In the genomic region with DNA sequence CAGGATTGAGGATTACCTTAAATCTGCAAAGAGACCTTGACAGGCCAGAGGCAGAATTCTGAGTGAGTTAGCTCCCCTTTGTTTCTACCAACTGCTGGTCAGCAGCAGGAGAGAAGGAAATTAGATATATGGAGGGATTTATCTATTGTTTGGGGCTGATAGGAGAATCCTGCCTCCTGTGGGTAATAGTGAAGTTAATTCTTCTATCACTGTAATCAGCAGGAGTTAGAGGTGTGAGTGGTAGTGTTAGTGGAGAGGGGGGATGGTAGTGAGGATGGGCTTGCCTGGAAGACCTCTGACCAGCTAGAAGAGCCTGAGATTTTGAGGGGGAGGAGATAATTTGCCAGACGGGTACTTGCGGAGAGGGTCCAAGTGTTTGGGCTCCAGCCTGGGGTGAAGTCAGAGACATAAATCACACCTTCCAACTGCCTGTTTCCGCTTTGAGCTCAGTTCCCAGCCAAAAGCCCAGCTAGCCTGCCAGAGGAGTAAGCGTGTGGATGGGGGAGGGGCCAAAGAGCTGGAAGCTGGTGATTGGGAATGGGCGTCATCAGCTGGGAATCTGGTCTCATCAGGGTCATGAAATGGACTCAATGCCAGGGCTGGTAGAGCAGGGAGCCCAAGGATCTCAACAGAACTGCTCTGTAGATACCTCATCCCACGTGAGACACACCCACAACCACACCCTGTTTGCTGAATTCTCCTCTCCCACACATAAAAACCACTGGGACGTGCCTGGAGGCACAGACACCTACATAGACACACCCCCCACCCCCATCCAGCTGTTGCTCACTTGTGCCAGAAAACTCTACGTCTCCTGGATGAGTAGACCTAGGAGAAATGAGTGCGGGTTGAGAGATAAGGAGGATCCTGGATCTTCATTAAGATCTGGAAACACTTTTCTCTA, we compare ENCODE assay signal across 9 cellular contexts. TPM values are rescaled to one million over a fixed set of nuclear protein-coding genes. Genes with fewer than 3 reads are reported as not detected.
A peak's percentile ranks its signal among the peaks of the same experiment; 100 is the strongest.
DNase-seq lines count a peak whose midpoint lies in the region; ATAC-seq and TF ChIP-seq lines count a peak whose summit lies in the region.
"Had no signal": no experiment of that assay in that cellular context is flagged by ENCODE, and none has a peak within 500 bp of the region (broad histone marks: within the 10 kb centered on the region; RNA-seq: fewer than 3 reads in every experiment).

No MANE protein-coding gene starts in this region.

- H3K9me3 ChIP-seq in A673 (ENCODE audit: low read depth, low read length, poor library complexity, severe bottlenecking) (no peaks in the 10 kb centered on the region), mucosa of descending colon (no peaks in the 10 kb centered on the region)

- ATAC-seq in mucosa of descending colon (peak; percentile 46), HG02642 (IDR thresholded peaks at IDR 0.05; ENCODE audit: poor library complexity, unreplicated experiment) (no peak), GM19023 (IDR thresholded peaks at IDR 0.05; ENCODE audit: unreplicated experiment) (no peak)

- BruUV-seq in A673 (replicated peaks; lab: Mats Ljungman, UMichigan): no TSS peak

- POLR2A ChIA-PET in A673 (lab: Charles Lee; ENCODE audit: low non-redundant PET): interaction anchor here (0.6 kb wide), 2 partner anchors 18 to 75 kb away, joined by 3 to 4 read pairs; no protein-coding TSS in a partner anchor

- intact Hi-C loops in A673 (cut with micrococcal nuclease; ENCODE audit: unreplicated experiment): no loop called here
- intact Hi-C loops in mucosa of descending colon (cut with DNase I, micrococcal nuclease): no loop called here

- H3K4me1 ChIP-seq in A673 (ENCODE audit: insufficient read depth, low read length, poor library complexity, severe bottlenecking): peaks cover 33% of the 10 kb centered on the region
- peaks cover 12% of the 10 kb centered on the region for H3K4me1 ChIP-seq in mucosa of descending colon (ENCODE audit: low read depth)

- DNase-seq in A673 (ENCODE audit: low spot score) (peak; percentile 85), KBM-7 (peak; percentile 48), dermis blood vessel endothelial cell (peak; percentile 98), mucosa of descending colon (peak in 1 of 3 donors; percentile 45), germinal center (ENCODE audit: low spot score) (no peak), occipital lobe (lab: John Stamatoyannopoulos, UW) (no peak)
- DNase-seq: hippocampal formation had no signal

- CTCF ChIA-PET in A673 (lab: Charles Lee): interaction anchor here (0.9 to 3.9 kb wide), 3 partner anchors 14 to 52 kb away, joined by 5 to 17 read pairs (median 6); no protein-coding TSS in a partner anchor

- no peaks in the 10 kb centered on the region for H3K36me3 ChIP-seq in A673 (ENCODE audit: insufficient read depth, low read length, poor library complexity, severe bottlenecking)
- no peaks in the 10 kb centered on the region for H3K36me3 ChIP-seq in mucosa of descending colon (ENCODE audit: low read depth)

- H3K4me3 ChIP-seq in A673 (ENCODE audit: low read depth, low read length, poor library complexity, severe bottlenecking): no peak overlapping the region
- no peak overlapping the region for H3K4me3 ChIP-seq in mucosa of descending colon

- H3K27ac ChIP-seq in A673 (ENCODE audit: low read depth, low read length, poor library complexity, severe bottlenecking): peak overlapping the region; percentile 30

- in situ Hi-C loops in KBM-7 (cut with MboI; ENCODE audit: low pct_unique_long_range_greater_than_20kb, low sequenced_read_pairs): no loop called here

- TF ChIP-seq CTCF in A673 (conservative IDR thresholded peaks at IDR 0.05; ENCODE audit: low read depth, low read length): no peak
- no peak for TF ChIP-seq CTCF in mucosa of descending colon (IDR thresholded peaks at IDR 0.05)

- H3K27me3 ChIP-seq in A673 (replicated peaks; ENCODE audit: insufficient read depth, low read depth, low read length, poor library complexity): no peaks in the 10 kb centered on the region

RNA-seq across cellular contexts. Expression of a gene that starts 13.1 kb away (rescaled TPM):
- total RNA-seq in A673 (2021): 96.8 and 108 TPM in 2 replicates
- total RNA-seq in dermis blood vessel endothelial cell: 567 and 846 TPM in 2 replicates
- total RNA-seq in mucosa of descending colon: 100 to 1,000 TPM in 1 of 3 donors, 10 to 100 TPM in 1, 1 to 10 TPM in 1; 8.0 to 201 (median 61.8) TPM
- total RNA-seq in occipital lobe: 5.1 TPM

RNA-seq across cellular contexts. Expression of a gene that starts 41.2 kb away (rescaled TPM):
- total RNA-seq in A673 (2021) (not detected in 2 replicates), dermis blood vessel endothelial cell (0.34 TPM in 1 of 2 replicates, not detected in the other), mucosa of descending colon (not detected), occipital lobe (1.9 TPM)

RNA-seq across cellular contexts. Expression of a gene that starts 47.6 kb away (rescaled TPM):
- total RNA-seq in A673 (2021) (17.5 and 26.8 TPM in 2 replicates), dermis blood vessel endothelial cell (2.2 and 4.0 TPM in 2 replicates), mucosa of descending colon (10 to 100 TPM in 2 of 3 donors, 1 to 10 TPM in 1; 3.5 to 15.0 (median 10.4) TPM), occipital lobe (1.1 TPM)

Comparison
In these comparisons a context has a peak if more than half of its experiments do, and no peak if none do; other contexts are left out.
1. DNase-seq: peak in A673 (single experiment), KBM-7 (single experiment) and dermis blood vessel endothelial cell (single experiment); none in germinal center (single experiment) and occipital lobe (single experiment).